ENCODE assay signal across 30 cellular contexts in genomic region chr15:78291052-78291451, GRCh38. TPM values are rescaled to one million over a fixed set of nuclear protein-coding genes. Genes with fewer than 3 reads are reported as not detected.
"Had no signal": no experiment of that assay in that cellular context is flagged by ENCODE, and none has a peak within 500 bp of the region (broad histone marks: within the 10 kb centered on the region; RNA-seq: fewer than 3 reads in every experiment).

No MANE protein-coding gene starts in this region.

- H3K9me3 Mint-ChIP-seq: dendritic cell treated with granulocyte-macrophage colony-stimulating factor and Interleukin-4, amounts not matched to agents 40 ng/mL and 50 ng/mL, for 4 days; endodermal cell; nephron had no signal

- DNase-seq: effector CD8-positive, alpha-beta T cell; endodermal cell; heart left ventricle; kidney; left lung; mesendoderm; midbrain; naive thymus-derived CD4-positive, alpha-beta T cell; nucleus accumbens; psoas muscle; right cardiac atrium; sigmoid colon; stimulated activated CD4-positive, alpha-beta T cell treated with anti-CD3 and anti-CD28 coated beads, Interleukin-2, amount 100 ng/mL, for 24 hours; stimulated activated naive CD4-positive, alpha-beta T cell treated with Interleukin-2 at 50 U/mL for 16 hours; thyroid gland; upper lobe of left lung; uterus had no signal

- H3K27me3 ChIP-seq: esophagus muscularis mucosa, foreskin keratinocyte, gastroesophageal sphincter, heart left ventricle, hepatocyte, left lung, sigmoid colon, stomach, thyroid gland, upper lobe of left lung, uterus had no signal

- H3K9me3 ChIP-seq: esophagus muscularis mucosa, gastroesophageal sphincter, heart left ventricle, left lung, psoas muscle, sigmoid colon, stomach, thyroid gland, upper lobe of left lung, uterus had no signal

- H3K4me3 Mint-ChIP-seq: dendritic cell treated with granulocyte-macrophage colony-stimulating factor and Interleukin-4, amounts not matched to agents 40 ng/mL and 50 ng/mL, for 4 days; endodermal cell; naive thymus-derived CD4-positive, alpha-beta T cell; nephron had no signal

- H3K27me3 Mint-ChIP-seq: dendritic cell treated with granulocyte-macrophage colony-stimulating factor and Interleukin-4, amounts not matched to agents 40 ng/mL and 50 ng/mL, for 4 days; naive thymus-derived CD4-positive, alpha-beta T cell had no signal

- ATAC-seq: gastroesophageal sphincter; naive thymus-derived CD4-positive, alpha-beta T cell; psoas muscle; right cardiac atrium had no signal

- H3K4me1 ChIP-seq: esophagus muscularis mucosa, foreskin keratinocyte, gastroesophageal sphincter, left lung, psoas muscle, sigmoid colon, thyroid gland, uterus had no signal

- H3K27ac ChIP-seq: esophagus muscularis mucosa, foreskin keratinocyte, gastroesophageal sphincter, heart left ventricle, hepatocyte, left lung, psoas muscle, sigmoid colon, stomach, thyroid gland, upper lobe of left lung, uterus had no signal

- H3K36me3 ChIP-seq: uterus had no signal

- H3K4me1 Mint-ChIP-seq: endodermal cell, nephron had no signal

- H3K4me3 ChIP-seq: esophagus muscularis mucosa, gastroesophageal sphincter, heart left ventricle, hepatocyte, left lung, psoas muscle, sigmoid colon, stomach, thyroid gland, upper lobe of left lung, uterus had no signal

- H3K27ac Mint-ChIP-seq: endodermal cell, nephron had no signal

- H2AFZ ChIP-seq: hepatocyte had no signal

- H3K4me2 ChIP-seq: hepatocyte had no signal

RNA-seq across cellular contexts. Expression of gene DNAJA4, which starts 26.7 kb away (rescaled TPM):
- total RNA-seq: osteocyte had no signal

RNA-seq across cellular contexts. Expression of gene CRABP1, which starts 49.1 kb away (rescaled TPM):
- total RNA-seq: epithelial cell of proximal tubule; esophagus muscularis mucosa; fibroblast of lung; foreskin keratinocyte; kidney; left lung; lung microvascular endothelial cell; naive thymus-derived CD4-positive, alpha-beta T cell; psoas muscle; renal cortical epithelial cell; subcutaneous adipose tissue had no signal

RNA-seq across cellular contexts. Expression of gene ACSBG1, which starts 56.7 kb away (rescaled TPM):
- total RNA-seq: fibroblast of lung, foreskin keratinocyte, lung microvascular endothelial cell, osteocyte, subcutaneous adipose tissue, thyroid gland had no signal
